ENCODE assay signal across 1 cellular context in the genomic region with DNA sequence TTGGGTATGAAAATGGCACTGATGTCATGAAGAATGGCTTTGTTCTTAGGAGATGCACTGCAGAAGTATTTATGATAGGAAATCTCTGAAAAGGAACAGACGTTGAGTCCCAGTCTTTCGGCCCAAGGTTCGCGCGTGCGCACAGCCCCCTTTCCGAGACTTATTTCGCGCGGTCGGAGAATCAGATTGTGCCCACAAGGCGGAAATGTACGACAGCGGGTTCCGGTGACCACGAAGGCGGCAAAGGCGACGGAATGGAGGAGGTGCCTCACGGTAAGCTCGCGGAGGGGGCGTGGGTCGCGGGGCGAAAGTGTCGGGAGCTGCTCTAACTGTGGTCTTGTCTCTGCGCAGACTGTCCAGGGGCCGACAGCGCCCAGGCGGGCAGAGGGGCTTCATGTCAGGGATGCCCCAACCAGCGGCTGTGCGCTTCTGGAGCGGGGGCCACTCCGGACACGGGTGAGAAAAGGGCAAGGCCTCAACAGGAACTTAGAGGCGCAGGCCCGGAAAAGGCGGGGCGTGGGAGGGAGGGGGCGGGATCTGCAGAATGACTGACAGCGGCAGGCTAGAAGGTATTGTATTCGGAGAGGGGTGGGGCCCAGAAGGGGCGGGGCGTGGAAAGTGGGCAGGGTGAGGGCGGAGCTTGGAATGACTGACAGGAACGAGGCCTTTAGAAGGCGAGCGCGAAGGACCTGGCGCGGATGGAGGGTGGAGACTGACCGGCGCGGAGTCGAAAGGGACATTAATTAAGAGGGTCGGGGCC.
TF ChIP-seq lines count a peak whose summit lies in the region.

A gene (plus strand): TSS at position 233 of the 760 bp plus-strand sequence. CDS start 22 bp downstream, at position 255.

TF ChIP-seq in HepG2, 621 proteins besides CTCF, POLR2A, EP300 and RAD21 (continued from another document and continues in another):
- TF ChIP-seq ZNF333 (CRISPR knock-in tag; IDR thresholded peaks at IDR 0.05; ENCODE audit: borderline replicate concordance): peak; percentile 78; the same call in 1 of the 2 replicates
- TF ChIP-seq ZKSCAN8 (CRISPR knock-in tag; IDR thresholded peaks at IDR 0.05; ENCODE audit: borderline replicate concordance): 0 out of 2 replicates have a peak, but pooled peaks have one; percentile 24
- TF ChIP-seq, protein P1, sequence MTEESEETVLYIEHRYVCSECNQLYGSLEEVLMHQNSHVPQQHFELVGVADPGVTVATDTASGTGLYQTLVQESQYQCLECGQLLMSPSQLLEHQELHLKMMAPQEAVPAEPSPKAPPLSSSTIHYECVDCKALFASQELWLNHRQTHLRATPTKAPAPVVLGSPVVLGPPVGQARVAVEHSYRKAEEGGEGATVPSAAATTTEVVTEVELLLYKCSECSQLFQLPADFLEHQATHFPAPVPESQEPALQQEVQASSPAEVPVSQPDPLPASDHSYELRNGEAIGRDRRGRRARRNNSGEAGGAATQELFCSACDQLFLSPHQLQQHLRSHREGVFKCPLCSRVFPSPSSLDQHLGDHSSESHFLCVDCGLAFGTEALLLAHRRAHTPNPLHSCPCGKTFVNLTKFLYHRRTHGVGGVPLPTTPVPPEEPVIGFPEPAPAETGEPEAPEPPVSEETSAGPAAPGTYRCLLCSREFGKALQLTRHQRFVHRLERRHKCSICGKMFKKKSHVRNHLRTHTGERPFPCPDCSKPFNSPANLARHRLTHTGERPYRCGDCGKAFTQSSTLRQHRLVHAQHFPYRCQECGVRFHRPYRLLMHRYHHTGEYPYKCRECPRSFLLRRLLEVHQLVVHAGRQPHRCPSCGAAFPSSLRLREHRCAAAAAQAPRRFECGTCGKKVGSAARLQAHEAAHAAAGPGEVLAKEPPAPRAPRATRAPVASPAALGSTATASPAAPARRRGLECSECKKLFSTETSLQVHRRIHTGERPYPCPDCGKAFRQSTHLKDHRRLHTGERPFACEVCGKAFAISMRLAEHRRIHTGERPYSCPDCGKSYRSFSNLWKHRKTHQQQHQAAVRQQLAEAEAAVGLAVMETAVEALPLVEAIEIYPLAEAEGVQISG (CRISPR knock-in tag; IDR thresholded peaks at IDR 0.05): peak; percentile 95
- peak; percentile 83 for TF ChIP-seq IRF2 (CRISPR knock-in tag; IDR thresholded peaks at IDR 0.05)
- no peak for TF ChIP-seq PLRG1 (conservative IDR thresholded peaks at IDR 0.05)
- TF ChIP-seq, protein P2, sequence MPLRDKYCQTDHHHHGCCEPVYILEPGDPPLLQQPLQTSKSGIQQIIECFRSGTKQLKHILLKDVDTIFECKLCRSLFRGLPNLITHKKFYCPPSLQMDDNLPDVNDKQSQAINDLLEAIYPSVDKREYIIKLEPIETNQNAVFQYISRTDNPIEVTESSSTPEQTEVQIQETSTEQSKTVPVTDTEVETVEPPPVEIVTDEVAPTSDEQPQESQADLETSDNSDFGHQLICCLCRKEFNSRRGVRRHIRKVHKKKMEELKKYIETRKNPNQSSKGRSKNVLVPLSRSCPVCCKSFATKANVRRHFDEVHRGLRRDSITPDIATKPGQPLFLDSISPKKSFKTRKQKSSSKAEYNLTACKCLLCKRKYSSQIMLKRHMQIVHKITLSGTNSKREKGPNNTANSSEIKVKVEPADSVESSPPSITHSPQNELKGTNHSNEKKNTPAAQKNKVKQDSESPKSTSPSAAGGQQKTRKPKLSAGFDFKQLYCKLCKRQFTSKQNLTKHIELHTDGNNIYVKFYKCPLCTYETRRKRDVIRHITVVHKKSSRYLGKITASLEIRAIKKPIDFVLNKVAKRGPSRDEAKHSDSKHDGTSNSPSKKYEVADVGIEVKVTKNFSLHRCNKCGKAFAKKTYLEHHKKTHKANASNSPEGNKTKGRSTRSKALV (CRISPR knock-in tag; IDR thresholded peaks at IDR 0.05): peak; percentile 93
- TF ChIP-seq ZNF773 (CRISPR knock-in tag; IDR thresholded peaks at IDR 0.05; ENCODE audit: borderline replicate concordance): peak; percentile 94
- peak; percentile 88; the same call in 1 of the 2 replicates for TF ChIP-seq ZNF766 (CRISPR knock-in tag; IDR thresholded peaks at IDR 0.05; ENCODE audit: borderline replicate concordance)
- TF ChIP-seq, protein P3, sequence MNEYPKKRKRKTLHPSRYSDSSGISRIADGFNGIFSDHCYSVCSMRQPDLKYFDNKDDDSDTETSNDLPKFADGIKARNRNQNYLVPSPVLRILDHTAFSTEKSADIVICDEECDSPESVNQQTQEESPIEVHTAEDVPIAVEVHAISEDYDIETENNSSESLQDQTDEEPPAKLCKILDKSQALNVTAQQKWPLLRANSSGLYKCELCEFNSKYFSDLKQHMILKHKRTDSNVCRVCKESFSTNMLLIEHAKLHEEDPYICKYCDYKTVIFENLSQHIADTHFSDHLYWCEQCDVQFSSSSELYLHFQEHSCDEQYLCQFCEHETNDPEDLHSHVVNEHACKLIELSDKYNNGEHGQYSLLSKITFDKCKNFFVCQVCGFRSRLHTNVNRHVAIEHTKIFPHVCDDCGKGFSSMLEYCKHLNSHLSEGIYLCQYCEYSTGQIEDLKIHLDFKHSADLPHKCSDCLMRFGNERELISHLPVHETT (CRISPR knock-in tag; conservative IDR thresholded peaks at IDR 0.05): peak; percentile 91
- peak; percentile 97 for TF ChIP-seq ATF7-NPFF (CRISPR knock-in tag; IDR thresholded peaks at IDR 0.05; ENCODE audit: low read depth)
- TF ChIP-seq, protein P4, sequence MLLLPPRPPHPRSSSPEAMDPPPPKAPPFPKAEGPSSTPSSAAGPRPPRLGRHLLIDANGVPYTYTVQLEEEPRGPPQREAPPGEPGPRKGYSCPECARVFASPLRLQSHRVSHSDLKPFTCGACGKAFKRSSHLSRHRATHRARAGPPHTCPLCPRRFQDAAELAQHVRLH (CRISPR knock-in tag; IDR thresholded peaks at IDR 0.05; ENCODE audit: borderline replicate concordance, low read depth): peak; percentile 97
- TF ChIP-seq ZBTB3 (CRISPR knock-in tag; IDR thresholded peaks at IDR 0.05; ENCODE audit: borderline replicate concordance, low read depth): peak; percentile 92; the same call in 1 of the 2 replicates
- TF ChIP-seq ARNTL (CRISPR knock-in tag; IDR thresholded peaks at IDR 0.05): peak; percentile 93
- peak; percentile 76 for TF ChIP-seq ETV5 (CRISPR knock-in tag; IDR thresholded peaks at IDR 0.05; ENCODE audit: borderline replicate concordance)
- peak; percentile 13; the same call in 1 of the 2 replicates for TF ChIP-seq ZNF326 (CRISPR knock-in tag; IDR thresholded peaks at IDR 0.05; ENCODE audit: borderline replicate concordance)
- TF ChIP-seq ZNF260 (CRISPR knock-in tag; IDR thresholded peaks at IDR 0.05; ENCODE audit: borderline replicate concordance, low read depth): no peak
- TF ChIP-seq JDP2 (CRISPR knock-in tag; IDR thresholded peaks at IDR 0.05; ENCODE audit: borderline replicate concordance): no peak
- TF ChIP-seq, protein P5, sequence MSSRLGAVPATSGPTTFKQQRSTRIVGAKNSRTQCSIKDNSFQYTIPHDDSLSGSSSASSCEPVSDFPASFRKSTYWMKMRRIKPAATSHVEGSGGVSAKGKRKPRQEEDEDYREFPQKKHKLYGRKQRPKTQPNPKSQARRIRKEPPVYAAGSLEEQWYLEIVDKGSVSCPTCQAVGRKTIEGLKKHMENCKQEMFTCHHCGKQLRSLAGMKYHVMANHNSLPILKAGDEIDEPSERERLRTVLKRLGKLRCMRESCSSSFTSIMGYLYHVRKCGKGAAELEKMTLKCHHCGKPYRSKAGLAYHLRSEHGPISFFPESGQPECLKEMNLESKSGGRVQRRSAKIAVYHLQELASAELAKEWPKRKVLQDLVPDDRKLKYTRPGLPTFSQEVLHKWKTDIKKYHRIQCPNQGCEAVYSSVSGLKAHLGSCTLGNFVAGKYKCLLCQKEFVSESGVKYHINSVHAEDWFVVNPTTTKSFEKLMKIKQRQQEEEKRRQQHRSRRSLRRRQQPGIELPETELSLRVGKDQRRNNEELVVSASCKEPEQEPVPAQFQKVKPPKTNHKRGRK (CRISPR knock-in tag; IDR thresholded peaks at IDR 0.05): no peak
- peak; percentile 93; the same call in 1 of the 2 replicates for TF ChIP-seq MTA1 (CRISPR knock-in tag; IDR thresholded peaks at IDR 0.05; ENCODE audit: borderline replicate concordance)
- peak; percentile 88; the same call in 1 of the 2 replicates for TF ChIP-seq ZIK1 (CRISPR knock-in tag; IDR thresholded peaks at IDR 0.05; ENCODE audit: borderline replicate concordance, low read depth)
- peak; percentile 84; the same call in 1 of the 2 replicates for TF ChIP-seq KDM5A (IDR thresholded peaks at IDR 0.05; ENCODE audit: borderline replicate concordance, low read length)
- peak; percentile 81 for TF ChIP-seq GFI1 (CRISPR knock-in tag; IDR thresholded peaks at IDR 0.05; ENCODE audit: borderline replicate concordance)
- TF ChIP-seq SAP130 (CRISPR knock-in tag; IDR thresholded peaks at IDR 0.05; ENCODE audit: low read depth): peak; percentile 93
- peak; percentile 96 for TF ChIP-seq POLR2AphosphoS5 (IDR thresholded peaks at IDR 0.05; ENCODE audit: low read depth, low read length)
- TF ChIP-seq, protein P6, sequence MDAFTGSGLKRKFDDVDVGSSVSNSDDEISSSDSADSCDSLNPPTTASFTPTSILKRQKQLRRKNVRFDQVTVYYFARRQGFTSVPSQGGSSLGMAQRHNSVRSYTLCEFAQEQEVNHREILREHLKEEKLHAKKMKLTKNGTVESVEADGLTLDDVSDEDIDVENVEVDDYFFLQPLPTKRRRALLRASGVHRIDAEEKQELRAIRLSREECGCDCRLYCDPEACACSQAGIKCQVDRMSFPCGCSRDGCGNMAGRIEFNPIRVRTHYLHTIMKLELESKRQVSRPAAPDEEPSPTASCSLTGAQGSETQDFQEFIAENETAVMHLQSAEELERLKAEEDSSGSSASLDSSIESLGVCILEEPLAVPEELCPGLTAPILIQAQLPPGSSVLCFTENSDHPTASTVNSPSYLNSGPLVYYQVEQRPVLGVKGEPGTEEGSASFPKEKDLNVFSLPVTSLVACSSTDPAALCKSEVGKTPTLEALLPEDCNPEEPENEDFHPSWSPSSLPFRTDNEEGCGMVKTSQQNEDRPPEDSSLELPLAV (CRISPR knock-in tag; conservative IDR thresholded peaks at IDR 0.05; ENCODE audit: low read depth): no peak
- TF ChIP-seq BCL6 (CRISPR knock-in tag; IDR thresholded peaks at IDR 0.05): peak; percentile 55; the same call in 1 of the 2 replicates
- peak; percentile 14; the same call in 1 of the 2 replicates for TF ChIP-seq STAG1 (CRISPR knock-in tag; IDR thresholded peaks at IDR 0.05)
- TF ChIP-seq, protein P7, sequence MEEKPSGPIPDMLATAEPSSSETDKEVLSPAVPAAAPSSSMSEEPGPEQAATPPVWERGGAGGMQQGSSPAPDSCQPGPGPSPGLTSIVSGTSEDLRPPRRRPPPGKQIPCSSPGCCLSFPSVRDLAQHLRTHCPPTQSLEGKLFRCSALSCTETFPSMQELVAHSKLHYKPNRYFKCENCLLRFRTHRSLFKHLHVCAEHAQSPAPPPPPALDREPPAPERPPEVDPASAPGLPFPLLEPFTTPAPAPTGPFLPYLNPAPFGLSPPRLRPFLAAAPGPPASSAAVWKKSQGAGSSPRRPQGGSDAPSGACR (CRISPR knock-in tag; IDR thresholded peaks at IDR 0.05): peak; percentile 99
- no peak for TF ChIP-seq SYNCRIP (IDR thresholded peaks at IDR 0.05; ENCODE audit: insufficient read depth, low read depth, low read length)
- peak; percentile 99 for TF ChIP-seq ZFY (CRISPR knock-in tag; IDR thresholded peaks at IDR 0.05)
- peak; percentile 97 for TF ChIP-seq TBX3 (IDR thresholded peaks at IDR 0.05; ENCODE audit: borderline replicate concordance)
- TF ChIP-seq ZNF430 (CRISPR knock-in tag; IDR thresholded peaks at IDR 0.05): peak; percentile 99
- TF ChIP-seq HNRNPUL1 (IDR thresholded peaks at IDR 0.05; ENCODE audit: low read depth, low read length): no peak
- TF ChIP-seq, protein P8, sequence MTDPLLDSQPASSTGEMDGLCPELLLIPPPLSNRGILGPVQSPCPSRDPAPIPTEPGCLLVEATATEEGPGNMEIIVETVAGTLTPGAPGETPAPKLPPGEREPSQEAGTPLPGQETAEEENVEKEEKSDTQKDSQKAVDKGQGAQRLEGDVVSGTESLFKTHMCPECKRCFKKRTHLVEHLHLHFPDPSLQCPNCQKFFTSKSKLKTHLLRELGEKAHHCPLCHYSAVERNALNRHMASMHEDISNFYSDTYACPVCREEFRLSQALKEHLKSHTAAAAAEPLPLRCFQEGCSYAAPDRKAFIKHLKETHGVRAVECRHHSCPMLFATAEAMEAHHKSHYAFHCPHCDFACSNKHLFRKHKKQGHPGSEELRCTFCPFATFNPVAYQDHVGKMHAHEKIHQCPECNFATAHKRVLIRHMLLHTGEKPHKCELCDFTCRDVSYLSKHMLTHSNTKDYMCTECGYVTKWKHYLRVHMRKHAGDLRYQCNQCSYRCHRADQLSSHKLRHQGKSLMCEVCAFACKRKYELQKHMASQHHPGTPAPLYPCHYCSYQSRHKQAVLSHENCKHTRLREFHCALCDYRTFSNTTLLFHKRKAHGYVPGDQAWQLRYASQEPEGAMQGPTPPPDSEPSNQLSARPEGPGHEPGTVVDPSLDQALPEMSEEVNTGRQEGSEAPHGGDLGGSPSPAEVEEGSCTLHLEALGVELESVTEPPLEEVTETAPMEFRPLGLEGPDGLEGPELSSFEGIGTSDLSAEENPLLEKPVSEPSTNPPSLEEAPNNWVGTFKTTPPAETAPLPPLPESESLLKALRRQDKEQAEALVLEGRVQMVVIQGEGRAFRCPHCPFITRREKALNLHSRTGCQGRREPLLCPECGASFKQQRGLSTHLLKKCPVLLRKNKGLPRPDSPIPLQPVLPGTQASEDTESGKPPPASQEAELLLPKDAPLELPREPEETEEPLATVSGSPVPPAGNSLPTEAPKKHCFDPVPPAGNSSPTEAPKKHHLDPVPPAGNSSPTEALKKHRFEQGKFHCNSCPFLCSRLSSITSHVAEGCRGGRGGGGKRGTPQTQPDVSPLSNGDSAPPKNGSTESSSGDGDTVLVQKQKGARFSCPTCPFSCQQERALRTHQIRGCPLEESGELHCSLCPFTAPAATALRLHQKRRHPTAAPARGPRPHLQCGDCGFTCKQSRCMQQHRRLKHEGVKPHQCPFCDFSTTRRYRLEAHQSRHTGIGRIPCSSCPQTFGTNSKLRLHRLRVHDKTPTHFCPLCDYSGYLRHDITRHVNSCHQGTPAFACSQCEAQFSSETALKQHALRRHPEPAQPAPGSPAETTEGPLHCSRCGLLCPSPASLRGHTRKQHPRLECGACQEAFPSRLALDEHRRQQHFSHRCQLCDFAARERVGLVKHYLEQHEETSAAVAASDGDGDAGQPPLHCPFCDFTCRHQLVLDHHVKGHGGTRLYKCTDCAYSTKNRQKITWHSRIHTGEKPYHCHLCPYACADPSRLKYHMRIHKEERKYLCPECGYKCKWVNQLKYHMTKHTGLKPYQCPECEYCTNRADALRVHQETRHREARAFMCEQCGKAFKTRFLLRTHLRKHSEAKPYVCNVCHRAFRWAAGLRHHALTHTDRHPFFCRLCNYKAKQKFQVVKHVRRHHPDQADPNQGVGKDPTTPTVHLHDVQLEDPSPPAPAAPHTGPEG (CRISPR knock-in tag; IDR thresholded peaks at IDR 0.05): peak; percentile 75
- TF ChIP-seq RORA (CRISPR knock-in tag; IDR thresholded peaks at IDR 0.05): no peak
- TF ChIP-seq ZNF484 (CRISPR knock-in tag; IDR thresholded peaks at IDR 0.05; ENCODE audit: borderline replicate concordance, low read depth): no peak
- TF ChIP-seq TBL1XR1 (IDR thresholded peaks at IDR 0.05; ENCODE audit: borderline replicate concordance, low read length, partially characterized antibody): peak; percentile 57
- peak; percentile 63 for TF ChIP-seq AHR (CRISPR knock-in tag; IDR thresholded peaks at IDR 0.05)
- TF ChIP-seq ZNF367 (CRISPR knock-in tag; IDR thresholded peaks at IDR 0.05; ENCODE audit: borderline replicate concordance): no peak
